In genomic region chr20:57746201-57746600, GRCh38 we compare ENCODE assay signal across 20 cellular contexts. TPM values are rescaled to one million over a fixed set of nuclear protein-coding genes. Genes with fewer than 3 reads are reported as not detected.
DNase-seq lines count a peak whose midpoint lies in the region; ATAC-seq, FAIRE-seq and TF ChIP-seq lines count a peak whose summit lies in the region.
"Had no signal": no experiment of that assay in that cellular context is flagged by ENCODE, and none has a peak within 500 bp of the region (broad histone marks: within the 10 kb centered on the region; RNA-seq: fewer than 3 reads in every experiment).

No MANE protein-coding gene starts in this region.

- intact Hi-C loops in kidney (cut with DNase I) (no loop called here), sigmoid colon (cut with DNase I) (loop anchor here (10.0 kb wide), 1 partner anchor 61 kb away; no protein-coding TSS in a partner anchor), stomach (cut with DNase I; ENCODE audit: low total_unique reads) (no loop called here)

- peaks cover 6 to 16% of the 10 kb centered on the region in 2 donors for H3K4me1 ChIP-seq in kidney (ENCODE audit: control insufficient read depth in 1 of 2, insufficient read depth in 1 of 2, low read depth in 1 of 2, low read length in 2 of 2)
- H3K4me1 ChIP-seq in sigmoid colon = peaks cover 0 to 34% (median 27%) of the 10 kb centered on the region in 4 donors
- H3K4me1 ChIP-seq in stomach = peaks cover 20 to 36% (median 25%) of the 10 kb centered on the region in 4 donors

- DNase-seq in activated naive CD8-positive, alpha-beta T cell treated with anti-CD3 and anti-CD28 coated beads for 36 hours = no peak
- no peak for DNase-seq in activated naive CD8-positive, alpha-beta T cell treated with anti-CD3 and anti-CD28 coated beads, Interleukin-2, amount 50 U/mL, for 24 hours
- DNase-seq in kidney (peak; percentile 49), sigmoid colon (peak; percentile 48), urothelium cell line (ENCODE audit: low spot score) (no peak), stomach (no peak)
- DNase-seq: 8988T; Calu3; CD8-positive, alpha-beta T cell; DMS79 treated with DMSO at 0.1 percent for 48 hours; GF-D8; H7; HFFc6 had no signal

- H3K9me3 ChIP-seq in kidney (ENCODE audit: control insufficient read depth in 1 of 2, low read length in 2 of 2) = no peaks in the 10 kb centered on the region
- no peaks in the 10 kb centered on the region for H3K9me3 ChIP-seq in sigmoid colon
- no peaks in the 10 kb centered on the region for H3K9me3 ChIP-seq in stomach

- H3K9ac ChIP-seq in kidney (ENCODE audit: low read length in 2 of 2) = no peak overlapping the region
- H3K9ac ChIP-seq: BLaER1 treated with 17β-estradiol and CSF1 and Interleukin-3, amounts not matched to agents 10 nM and 100 nM had no signal

- ATAC-seq in activated naive CD8-positive, alpha-beta T cell treated with anti-CD3 and anti-CD28 coated beads, Interleukin-2, amount 50 U/mL, for 24 hours = no peak
- no peak for ATAC-seq in GM18517 (IDR thresholded peaks at IDR 0.05; ENCODE audit: unreplicated experiment)
- no peak for ATAC-seq in GM21825 (IDR thresholded peaks at IDR 0.05; ENCODE audit: unreplicated experiment)
- ATAC-seq: CD8-positive, alpha-beta T cell; GM23338; HCT116; K562 had no signal

- TF ChIP-seq EP300 in sigmoid colon (IDR thresholded peaks at IDR 0.05) = no peak
- TF ChIP-seq EP300 in stomach (IDR thresholded peaks at IDR 0.05) = no peak

- no peaks in the 10 kb centered on the region for H3K9me3 Mint-ChIP-seq in activated naive CD8-positive, alpha-beta T cell treated with anti-CD3 and anti-CD28 coated beads for 36 hours
- H3K9me3 Mint-ChIP-seq in activated naive CD8-positive, alpha-beta T cell treated with anti-CD3 and anti-CD28 coated beads, Interleukin-2, amount 50 U/mL, for 24 hours = no peaks in the 10 kb centered on the region
- H3K9me3 Mint-ChIP-seq: CD8-positive, alpha-beta T cell; GM23338; HFFc6 had no signal

- H3K27me3 Mint-ChIP-seq in activated naive CD8-positive, alpha-beta T cell treated with anti-CD3 and anti-CD28 coated beads for 36 hours = peaks cover 30% of the 10 kb centered on the region
- H3K27me3 Mint-ChIP-seq in activated naive CD8-positive, alpha-beta T cell treated with anti-CD3 and anti-CD28 coated beads, Interleukin-2, amount 50 U/mL, for 24 hours = peaks cover 33% of the 10 kb centered on the region

- H3K36me3 ChIP-seq in kidney (ENCODE audit: control insufficient read depth in 1 of 2, insufficient read depth in 2 of 2, low read length in 2 of 2) (no peaks in the 10 kb centered on the region), sigmoid colon (no peaks in the 10 kb centered on the region), stomach (no peaks in the 10 kb centered on the region)
- H3K36me3 ChIP-seq: BLaER1 treated with 17β-estradiol and CSF1 and Interleukin-3, amounts not matched to agents 10 nM and 100 nM had no signal

- TF ChIP-seq POLR2A in sigmoid colon (IDR thresholded peaks at IDR 0.05) (no peak), stomach (IDR thresholded peaks at IDR 0.05) (no peak)

- H3K36me3 Mint-ChIP-seq in activated naive CD8-positive, alpha-beta T cell treated with anti-CD3 and anti-CD28 coated beads for 36 hours = no peaks in the 10 kb centered on the region
- no peaks in the 10 kb centered on the region for H3K36me3 Mint-ChIP-seq in activated naive CD8-positive, alpha-beta T cell treated with anti-CD3 and anti-CD28 coated beads, Interleukin-2, amount 50 U/mL, for 24 hours (ENCODE audit: low read depth)
- H3K36me3 Mint-ChIP-seq: CD8-positive, alpha-beta T cell had no signal

- FAIRE-seq in kidney (lab: Jason Lieb, UNC) (no peak), urothelium cell line (lab: Jason Lieb, UNC) (peak; percentile 86)
- FAIRE-seq: K562 had no signal

- no peak overlapping the region for H3K4me3 Mint-ChIP-seq in activated naive CD8-positive, alpha-beta T cell treated with anti-CD3 and anti-CD28 coated beads for 36 hours
- no peak overlapping the region for H3K4me3 Mint-ChIP-seq in activated naive CD8-positive, alpha-beta T cell treated with anti-CD3 and anti-CD28 coated beads, Interleukin-2, amount 50 U/mL, for 24 hours
- H3K4me3 Mint-ChIP-seq: B cell; CD8-positive, alpha-beta T cell; GM23338; HFFc6 had no signal

- H3K27me3 ChIP-seq in sigmoid colon (no peaks in the 10 kb centered on the region), stomach (no peaks in the 10 kb centered on the region)

- TF ChIP-seq CTCF in kidney (IDR thresholded peaks at IDR 0.05; ENCODE audit: borderline replicate concordance, extremely low read depth, insufficient read depth) (no peak), sigmoid colon (IDR thresholded peaks at IDR 0.05) (no peak), stomach (IDR thresholded peaks at IDR 0.05) (no peak)

- H3K27ac ChIP-seq in kidney (ENCODE audit: low read depth in 2 of 2, low read length in 2 of 2) (no peak overlapping the region), sigmoid colon (peak overlapping the region in 2 of 4 donors; percentile 0 to 90), stomach (no peak overlapping the region)
- H3K27ac ChIP-seq: BLaER1 treated with 17β-estradiol and CSF1 and Interleukin-3, amounts not matched to agents 10 nM and 100 nM had no signal

- H3K27ac Mint-ChIP-seq in activated naive CD8-positive, alpha-beta T cell treated with anti-CD3 and anti-CD28 coated beads for 36 hours = peak overlapping the region; percentile 19
- H3K27ac Mint-ChIP-seq in activated naive CD8-positive, alpha-beta T cell treated with anti-CD3 and anti-CD28 coated beads, Interleukin-2, amount 50 U/mL, for 24 hours = no peak overlapping the region
- H3K27ac Mint-ChIP-seq: B cell; CD8-positive, alpha-beta T cell; GM23338; HFFc6 had no signal

- H3K4me3 ChIP-seq in kidney (ENCODE audit: low read length in 2 of 2) (no peak overlapping the region), sigmoid colon (no peak overlapping the region), stomach (no peak overlapping the region)
- H3K4me3 ChIP-seq: BLaER1 treated with 17β-estradiol and CSF1 and Interleukin-3, amounts not matched to agents 10 nM and 100 nM; GM23338; K562 had no signal

- H3K4me1 Mint-ChIP-seq in activated naive CD8-positive, alpha-beta T cell treated with anti-CD3 and anti-CD28 coated beads for 36 hours = peaks cover 12% of the 10 kb centered on the region
- H3K4me1 Mint-ChIP-seq in activated naive CD8-positive, alpha-beta T cell treated with anti-CD3 and anti-CD28 coated beads, Interleukin-2, amount 50 U/mL, for 24 hours = peaks cover 18% of the 10 kb centered on the region

- 90 to 94% methylated on average over 13 of the region's 13 CpGs for whole genome bisulfite sequencing in sigmoid colon, 2 donors
- 92 to 96% (median 95%) methylated on average over 13 of the region's 13 CpGs for WGBS in stomach, 5 donors

RNA-seq across cellular contexts. Expression of gene PMEPA1, which starts 36.4 kb away (rescaled TPM):
- 1 to 10 TPM; 1.0 to 1.7 TPM for total RNA-seq in activated naive CD8-positive, alpha-beta T cell treated with anti-CD3 and anti-CD28 coated beads for 36 hours
- total RNA-seq in kidney = 30.4 TPM
- polyA plus RNA-seq in kidney (ENCODE audit: insufficient read depth, low read depth, low replicate concordance) = 12.9 TPM
- total RNA-seq in sigmoid colon = 10 to 100 TPM in 1 of 4 donors, 1 to 10 TPM in 3; 3.9 to 23.3 (median 7.5) TPM
- polyA plus RNA-seq in sigmoid colon = 10 to 100 TPM in 1 of 3 donors, 1 to 10 TPM in 2; 3.6 to 16.8 (median 6.5) TPM
- total RNA-seq in stomach = 10 to 100 TPM in 2 of 5 donors, 1 to 10 TPM in 2, not detected in 1; 5.3 to 17.2 (median 10.7) TPM
- 10 to 100 TPM in 1 of 3 donors, 1 to 10 TPM in 2; 5.3 to 12.5 (median 5.4) TPM for polyA plus RNA-seq in stomach
- polyA plus RNA-seq: K562 had no signal

Comparison
In these comparisons a context has a peak if more than half of its experiments do, and no peak if none do; other contexts are left out.
1. DNase-seq: peak in kidney (single experiment) and sigmoid colon (single experiment); none in activated naive CD8-positive, alpha-beta T cell treated with anti-CD3 and anti-CD28 coated beads for 36 hours (single experiment), activated naive CD8-positive, alpha-beta T cell treated with anti-CD3 and anti-CD28 coated beads, Interleukin-2, amount 50 U/mL, for 24 hours (single experiment), urothelium cell line (single experiment) and stomach (single experiment).